In the genomic region with DNA sequence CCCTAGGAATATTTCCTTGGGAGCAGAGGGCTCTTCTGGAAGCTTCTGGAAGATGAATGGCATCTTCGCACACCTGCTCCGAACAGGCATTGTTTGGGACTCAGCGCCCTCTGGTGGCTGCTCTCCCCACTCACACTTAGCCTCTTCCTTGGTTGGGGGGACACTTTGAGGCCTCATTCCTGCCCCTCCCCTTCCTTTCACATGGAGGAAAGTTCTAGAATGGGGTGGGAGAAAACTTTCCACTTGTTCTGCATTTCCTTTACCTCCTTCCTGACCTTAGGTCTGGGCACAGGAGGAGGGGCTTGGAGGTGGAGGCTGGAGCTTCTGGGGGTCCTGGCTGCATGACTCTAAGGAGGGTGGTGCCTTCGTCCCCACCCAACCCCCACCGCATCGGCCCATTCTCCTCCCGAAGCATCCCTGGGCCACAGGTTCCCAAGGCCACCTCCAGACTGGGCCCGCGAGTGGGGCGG, we compare ENCODE assay signal across 1 cellular context.
TF ChIP-seq lines count a peak whose summit lies in the region.

No MANE protein-coding gene starts in this region.

TF ChIP-seq in HepG2, 621 proteins besides CTCF, POLR2A, EP300 and RAD21 (continued from another document):
- TF ChIP-seq ZNF687 (CRISPR knock-in tag; IDR thresholded peaks at IDR 0.05) (no peak; the same call in 1 of the 2 replicates), SMAD1 (CRISPR knock-in tag; IDR thresholded peaks at IDR 0.05; ENCODE audit: borderline replicate concordance, low read depth) (no peak), PATZ1 (CRISPR knock-in tag; IDR thresholded peaks at IDR 0.05) (peak; percentile 87)
